In the genomic region with DNA sequence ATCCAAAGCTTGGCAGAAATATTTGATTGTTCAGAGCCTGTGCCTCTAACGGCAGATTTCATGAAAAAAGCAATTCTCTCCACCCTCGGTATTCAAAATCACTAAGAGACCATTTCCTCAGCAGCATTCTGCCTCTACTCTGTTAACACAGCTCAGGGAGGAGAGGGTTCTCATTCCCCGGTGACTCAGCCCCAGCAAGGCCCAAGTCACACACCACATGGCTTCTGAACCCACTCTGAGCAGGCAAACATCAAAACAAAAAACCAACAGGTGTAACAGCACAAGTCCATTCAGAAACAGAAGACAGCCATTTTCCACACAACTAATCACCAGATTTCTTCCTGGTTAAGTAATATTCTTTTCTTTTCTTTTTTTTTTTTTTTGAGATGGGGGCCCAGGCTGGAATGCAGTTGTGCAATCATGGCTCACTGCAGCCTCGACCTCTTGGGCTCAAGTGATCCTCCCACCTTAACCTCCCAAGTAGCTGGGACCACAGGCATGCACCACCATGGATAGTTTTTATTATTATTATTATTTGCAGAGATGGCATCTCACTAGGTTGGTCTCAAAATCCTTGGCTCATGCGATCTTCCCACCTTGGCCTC, we compare ENCODE assay signal across 11 cellular contexts.
DNase-seq lines count a peak whose midpoint lies in the region; ATAC-seq lines count a peak whose summit lies in the region.
"Had no signal": no experiment of that assay in that cellular context is flagged by ENCODE, and none has a peak within 500 bp of the region (broad histone marks: within the 10 kb centered on the region; RNA-seq: fewer than 3 reads in every experiment).

No MANE protein-coding gene starts in this region.

- peaks cover 8% of the 10 kb centered on the region for H3K36me3 Mint-ChIP-seq in T-helper 1 cell treated with Interleukin-12 subunit alpha and Interleukin-12 subunit beta and Interleukin-4 antibody, amounts not matched to agents 30 μg/mL and 1 μg/mL, for 36 hours (ENCODE audit: low read depth)
- peaks cover 18% of the 10 kb centered on the region for H3K36me3 Mint-ChIP-seq in effector memory CD8-positive, alpha-beta T cell (ENCODE audit: insufficient read depth)
- H3K36me3 Mint-ChIP-seq in stimulated activated effector memory CD8-positive, alpha-beta T cell treated with anti-CD3 and anti-CD28 coated beads, Interleukin-12 subunit alpha, Interleukin-12 subunit beta, amount 100 ng/mL, for 72 hours: peaks cover 13% of the 10 kb centered on the region

- peak; percentile 11 for ATAC-seq in effector memory CD8-positive, alpha-beta T cell (replicated peaks)
- ATAC-seq in stimulated activated effector memory CD8-positive, alpha-beta T cell treated with anti-CD3 and anti-CD28 coated beads, Interleukin-12 subunit alpha, Interleukin-12 subunit beta, amount 100 ng/mL, for 72 hours: peak; percentile 68
- ATAC-seq in HG03139 (IDR thresholded peaks at IDR 0.05; ENCODE audit: unreplicated experiment): no peak

- peaks cover 11% of the 10 kb centered on the region for H3K9me3 Mint-ChIP-seq in T-helper 1 cell treated with Interleukin-12 subunit alpha and Interleukin-12 subunit beta and Interleukin-4 antibody, amounts not matched to agents 30 μg/mL and 1 μg/mL, for 36 hours
- no peaks in the 10 kb centered on the region for H3K9me3 Mint-ChIP-seq in effector memory CD8-positive, alpha-beta T cell
- peaks cover 6% of the 10 kb centered on the region for H3K9me3 Mint-ChIP-seq in stimulated activated effector memory CD8-positive, alpha-beta T cell treated with anti-CD3 and anti-CD28 coated beads, Interleukin-12 subunit alpha, Interleukin-12 subunit beta, amount 100 ng/mL, for 72 hours

- H3K27me3 Mint-ChIP-seq in T-helper 1 cell treated with Interleukin-12 subunit alpha and Interleukin-12 subunit beta and Interleukin-4 antibody, amounts not matched to agents 30 μg/mL and 1 μg/mL, for 36 hours (ENCODE audit: low read depth): no peaks in the 10 kb centered on the region
- H3K27me3 Mint-ChIP-seq in effector memory CD8-positive, alpha-beta T cell: no peaks in the 10 kb centered on the region

- H3K4me1 Mint-ChIP-seq in T-helper 1 cell treated with Interleukin-12 subunit alpha and Interleukin-12 subunit beta and Interleukin-4 antibody, amounts not matched to agents 30 μg/mL and 1 μg/mL, for 36 hours (ENCODE audit: low read depth): peaks cover 66% of the 10 kb centered on the region
- H3K4me1 Mint-ChIP-seq in effector memory CD8-positive, alpha-beta T cell (ENCODE audit: low read depth in 2 of 2): peaks cover 63 to 83% of the 10 kb centered on the region in 2 donors
- H3K4me1 Mint-ChIP-seq in stimulated activated effector memory CD8-positive, alpha-beta T cell treated with anti-CD3 and anti-CD28 coated beads, Interleukin-12 subunit alpha, Interleukin-12 subunit beta, amount 100 ng/mL, for 72 hours: peaks cover 88% of the 10 kb centered on the region

- peak; percentile 33 to 35 for DNase-seq in activated CD4-positive, alpha-beta T cell treated with anti-CD3 and anti-CD28 coated beads for 4 hours
- DNase-seq in activated CD4-positive, alpha-beta T cell treated with anti-CD3 and anti-CD28 coated beads for 1 hour: no peak
- DNase-seq in effector memory CD8-positive, alpha-beta T cell: no peak
- DNase-seq in stimulated activated effector memory CD8-positive, alpha-beta T cell treated with anti-CD3 and anti-CD28 coated beads, Interleukin-12 subunit alpha, Interleukin-12 subunit beta, amount 100 ng/mL, for 72 hours (ENCODE audit: low spot score in 2 of 2): peak in 1 of 2 donors; percentile 59
- DNase-seq in OCI-M2 (lab: John Stamatoyannopoulos, UW; ENCODE audit: unreplicated experiment): no peak
- no peak for DNase-seq in foreskin melanocyte
- DNase-seq: erythroblast; naive thymus-derived CD4-positive, alpha-beta T cell; NCI-H1694 had no signal

- peak overlapping the region; percentile 77 for H3K27ac Mint-ChIP-seq in T-helper 1 cell treated with Interleukin-12 subunit alpha and Interleukin-12 subunit beta and Interleukin-4 antibody, amounts not matched to agents 30 μg/mL and 1 μg/mL, for 36 hours
- H3K27ac Mint-ChIP-seq in effector memory CD8-positive, alpha-beta T cell: peak overlapping the region; percentile 87 to 99
- H3K27ac Mint-ChIP-seq in stimulated activated effector memory CD8-positive, alpha-beta T cell treated with anti-CD3 and anti-CD28 coated beads, Interleukin-12 subunit alpha, Interleukin-12 subunit beta, amount 100 ng/mL, for 72 hours: peak overlapping the region; percentile 82

- peak overlapping the region; percentile 40 for H3K4me3 Mint-ChIP-seq in T-helper 1 cell treated with Interleukin-12 subunit alpha and Interleukin-12 subunit beta and Interleukin-4 antibody, amounts not matched to agents 30 μg/mL and 1 μg/mL, for 36 hours
- peak overlapping the region; percentile 67 to 74 for H3K4me3 Mint-ChIP-seq in effector memory CD8-positive, alpha-beta T cell
- H3K4me3 Mint-ChIP-seq in stimulated activated effector memory CD8-positive, alpha-beta T cell treated with anti-CD3 and anti-CD28 coated beads, Interleukin-12 subunit alpha, Interleukin-12 subunit beta, amount 100 ng/mL, for 72 hours: peak overlapping the region; percentile 59

Comparison
In these comparisons a context has a peak if more than half of its experiments do, and no peak if none do; other contexts are left out.
1. DNase-seq: peak in activated CD4-positive, alpha-beta T cell treated with anti-CD3 and anti-CD28 coated beads for 4 hours (2 of 2); none in activated CD4-positive, alpha-beta T cell treated with anti-CD3 and anti-CD28 coated beads for 1 hour (single experiment), effector memory CD8-positive, alpha-beta T cell (0 of 3), OCI-M2 (single experiment) and foreskin melanocyte (single experiment).
2. Peak in every context shown above with its lines, with median percentiles within 50 percentile points of each other: H3K27ac Mint-ChIP-seq and H3K4me3 Mint-ChIP-seq.